10 cellular contexts compared by ENCODE assay signal in the genomic region with DNA sequence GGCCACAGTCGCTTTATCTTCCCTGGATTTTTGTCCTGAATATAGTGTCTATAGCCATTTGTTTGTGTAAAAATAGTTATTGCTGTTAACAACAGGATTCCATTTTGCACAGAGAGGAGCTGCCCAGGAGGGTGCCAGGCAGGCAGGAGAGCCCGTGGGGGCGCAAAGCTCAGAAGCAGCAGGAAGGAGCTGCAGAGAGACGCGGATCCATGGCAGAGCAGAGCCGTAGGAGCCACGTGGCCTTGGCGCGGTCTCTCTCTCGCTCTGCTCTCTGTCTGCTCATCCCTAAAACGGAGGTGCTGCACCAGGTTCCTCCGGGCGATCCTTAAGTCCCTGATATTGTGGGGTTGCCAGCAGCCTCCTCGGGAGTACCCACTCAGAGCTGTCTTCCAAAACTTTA.
"Had no signal": no experiment of that assay in that cellular context is flagged by ENCODE, and none has a peak within 500 bp of the region (broad histone marks: within the 10 kb centered on the region; RNA-seq: fewer than 3 reads in every experiment).

No MANE protein-coding gene starts in this region.

- ATAC-seq: HCT116, K562 had no signal

- H3K27ac ChIP-seq: GM23248, HL-60 had no signal

- H3K36me3 ChIP-seq: HAP-1 had no signal

- H3K4me3 ChIP-seq: GM23248, HAP-1, K562 had no signal

- H3K27ac Mint-ChIP-seq: HFFc6 had no signal

- DNase-seq: GM23248, GOT3, H7, HFFc6, IMR-90, KG1 had no signal

- H3K4me3 Mint-ChIP-seq: HFFc6 had no signal

- H2AFZ ChIP-seq: GM23248 had no signal

- H3K4me1 ChIP-seq: HAP-1 had no signal

- H3K9ac ChIP-seq: GM23248 had no signal

- H3K9me3 ChIP-seq: HAP-1 had no signal
